In genomic region chr3:21544076-21544462, GRCh38 we compare ENCODE assay signal across 1 cellular context.
TF ChIP-seq lines count a peak whose summit lies in the region.

No MANE protein-coding gene starts in this region.

TF ChIP-seq in H1, 55 proteins besides CTCF, POLR2A, EP300 and RAD21 (continued from another document):
- TF ChIP-seq NANOG (IDR thresholded peaks at IDR 0.05; ENCODE audit: insufficient read depth, low read depth, low read length, poor library complexity, severe bottlenecking), result no peak
- TF ChIP-seq EZH2 (IDR thresholded peaks at IDR 0.05; ENCODE audit: low read depth, low read length, severe bottlenecking), result no peak
- TF ChIP-seq NRF1 (IDR thresholded peaks at IDR 0.05; ENCODE audit: low read depth, low read length), result no peak
- TF ChIP-seq USF2 (IDR thresholded peaks at IDR 0.05; ENCODE audit: low read length), result no peak
- TF ChIP-seq JUND (IDR thresholded peaks at IDR 0.05; ENCODE audit: low read length), result no peak
- no peak for TF ChIP-seq POU5F1 (IDR thresholded peaks at IDR 0.05; ENCODE audit: low read depth, low read length)
- TF ChIP-seq ATF3 (IDR thresholded peaks at IDR 0.05; ENCODE audit: insufficient read depth, low read depth, low read length), result no peak
- no peak for TF ChIP-seq TBP (IDR thresholded peaks at IDR 0.05; ENCODE audit: low read depth, low read length)
- no peak for TF ChIP-seq CHD1 (IDR thresholded peaks at IDR 0.05; ENCODE audit: low read depth, low read length)
- TF ChIP-seq ATF2 (IDR thresholded peaks at IDR 0.05; ENCODE audit: low read length), result no peak
- no peak for TF ChIP-seq CHD2 (IDR thresholded peaks at IDR 0.05; ENCODE audit: low read length)
- no peak for TF ChIP-seq JUN (IDR thresholded peaks at IDR 0.05; ENCODE audit: low read depth, low read length)
- TF ChIP-seq BRCA1 (IDR thresholded peaks at IDR 0.05; ENCODE audit: low read depth, low read length), result no peak
- TF ChIP-seq TCF12 (IDR thresholded peaks at IDR 0.05; ENCODE audit: low read depth, low read length), result no peak
- TF ChIP-seq HDAC2 (IDR thresholded peaks at IDR 0.05; ENCODE audit: borderline replicate concordance in 1 of 2, low read depth in 2 of 2, low read length in 2 of 2), result no peak
- no peak for TF ChIP-seq TAF7 (optimal IDR thresholded peaks at IDR 0.05; ENCODE audit: borderline replicate concordance, low read depth, low read length)
